ENCODE assay signal across 11 cellular contexts in genomic region chr15:63052961-63053698, GRCh38. TPM values are rescaled to one million over a fixed set of nuclear protein-coding genes. Genes with fewer than 3 reads are reported as not detected.
A peak's percentile ranks its signal among the peaks of the same experiment; 100 is the strongest.
DNase-seq lines count a peak whose midpoint lies in the region; ATAC-seq, FAIRE-seq and TF ChIP-seq lines count a peak whose summit lies in the region.
"Had no signal": no experiment of that assay in that cellular context is flagged by ENCODE, and none has a peak within 500 bp of the region (broad histone marks: within the 10 kb centered on the region; RNA-seq: fewer than 3 reads in every experiment).

No MANE protein-coding gene starts in this region.

- no peaks in the 10 kb centered on the region for H3K27me3 Mint-ChIP-seq in activated CD4-positive, alpha-beta T cell treated with anti-CD3 and anti-CD28 coated beads for 36 hours
- H3K27me3 Mint-ChIP-seq: stimulated activated naive CD8-positive, alpha-beta T cell treated with anti-CD3 and anti-CD28 coated beads, Interleukin-15, Interleukin-2, amounts not matched to agents 100 ng/mL and 50 ng/mL, for 24 hours had no signal

- CTCF ChIA-PET in endothelial cell of umbilical vein (lab: Charles Lee) = interaction anchor here (0.6 to 2.4 kb wide), 6 partner anchors 36 to 337 kb away, joined by 3 to 8 read pairs (median 4); no protein-coding TSS in a partner anchor
- CTCF ChIA-PET in activated CD4-positive, alpha-beta T cell treated with anti-CD3 and anti-CD28 coated beads for 36 hours (lab: Charles Lee) = interaction anchor here (0.6 to 1.0 kb wide), 2 partner anchors 56 to 138 kb away, joined by 3 to 4 read pairs; no protein-coding TSS in a partner anchor

- no peak overlapping the region for H3K27ac Mint-ChIP-seq in activated CD4-positive, alpha-beta T cell treated with anti-CD3 and anti-CD28 coated beads for 36 hours
- H3K27ac Mint-ChIP-seq: stimulated activated naive CD8-positive, alpha-beta T cell treated with anti-CD3 and anti-CD28 coated beads, Interleukin-15, Interleukin-2, amounts not matched to agents 100 ng/mL and 50 ng/mL, for 24 hours had no signal

- H4K20me1 ChIP-seq in endothelial cell of umbilical vein (replicated peaks; ENCODE audit: control insufficient read depth, extremely low read depth, insufficient read depth, low read length) = peaks cover 2% of the 10 kb centered on the region

- H3K9me3 ChIP-seq in endothelial cell of umbilical vein (replicated peaks; ENCODE audit: control insufficient read depth, insufficient read depth, low read length) (no peaks in the 10 kb centered on the region), mesodermal cell (ENCODE audit: control insufficient read depth, low read length) (no peaks in the 10 kb centered on the region)

- H3K9ac ChIP-seq in endothelial cell of umbilical vein (replicated peaks; ENCODE audit: extremely low read depth, insufficient read depth, low read length) = peak overlapping the region; percentile 39

- H3K4me1 ChIP-seq in endothelial cell of umbilical vein (ENCODE audit: control insufficient read depth, extremely low read depth, insufficient read depth, low read length) = peaks cover 60% of the 10 kb centered on the region
- H3K4me1 ChIP-seq in mesodermal cell (ENCODE audit: control insufficient read depth, insufficient read depth, low read length, poor library complexity, severe bottlenecking) = peaks cover 55% of the 10 kb centered on the region

- DNase-seq in NCI-H460 (ENCODE audit: extremely low read depth, low read depth) = peak; percentile 2
- peak; percentile 54 for DNase-seq in endothelial cell of umbilical vein (ENCODE audit: low read depth, low spot score)
- peak; percentile 63 for DNase-seq in ureter (ENCODE audit: low spot score)
- DNase-seq in stimulated activated CD8-positive, alpha-beta memory T cell treated with anti-CD3 and anti-CD28 coated beads, Interleukin-4, amount 100 ng/mL, for 48 hours = no peak
- no peak for DNase-seq in activated CD4-positive, alpha-beta T cell treated with anti-CD3 and anti-CD28 coated beads for 36 hours
- DNase-seq in inferior parietal cortex (ENCODE audit: extremely low spot score) = no peak
- DNase-seq: NCI-H2029 treated with DMSO at 0.1 percent for 48 hours, nucleus accumbens had no signal

- no peaks in the 10 kb centered on the region for H3K9me3 Mint-ChIP-seq in activated CD4-positive, alpha-beta T cell treated with anti-CD3 and anti-CD28 coated beads for 36 hours (ENCODE audit: low read depth)
- H3K9me3 Mint-ChIP-seq: stimulated activated naive CD8-positive, alpha-beta T cell treated with anti-CD3 and anti-CD28 coated beads, Interleukin-15, Interleukin-2, amounts not matched to agents 100 ng/mL and 50 ng/mL, for 24 hours had no signal

- TF ChIP-seq POLR2A in endothelial cell of umbilical vein (IDR thresholded peaks at IDR 0.05; ENCODE audit: low read depth, low read length) = peak; percentile 56

- POLR2A ChIA-PET in endothelial cell of umbilical vein (lab: Charles Lee) = interaction anchor here (0.7 to 2.4 kb wide), 4 partner anchors 8 to 1042 kb away, joined by 3 to 7 read pairs (median 6); partner anchors contain the start of gene TPM1
- POLR2A ChIA-PET in activated CD4-positive, alpha-beta T cell treated with anti-CD3 and anti-CD28 coated beads for 36 hours (lab: Charles Lee) = no interaction called here

- ATAC-seq in esophagus mucosa = no peak
- ATAC-seq in activated CD4-positive, alpha-beta T cell treated with anti-CD3 and anti-CD28 coated beads for 36 hours = no peak

- peak overlapping the region; percentile 52 for H3K4me2 ChIP-seq in endothelial cell of umbilical vein (ENCODE audit: insufficient read depth, low read length)

- peaks cover 6% of the 10 kb centered on the region for H3K36me3 Mint-ChIP-seq in activated CD4-positive, alpha-beta T cell treated with anti-CD3 and anti-CD28 coated beads for 36 hours (ENCODE audit: low read depth)

- H3K36me3 ChIP-seq in endothelial cell of umbilical vein (ENCODE audit: control insufficient read depth in 2 of 2, extremely low read depth in 1 of 2, insufficient read depth in 2 of 2, low read length in 2 of 2) (peaks cover 15 to 16% of the 10 kb centered on the region in 2 experiments), mesodermal cell (ENCODE audit: control insufficient read depth, insufficient read depth, low read length) (peaks cover 84% of the 10 kb centered on the region)

- no peak for TF ChIP-seq CTCF in endothelial cell of umbilical vein (IDR thresholded peaks at IDR 0.05; ENCODE audit: extremely low read depth in 1 of 2, insufficient read depth in 1 of 2, low read depth in 1 of 2, low read length in 2 of 2)

- no peaks in the 10 kb centered on the region for H3K9me1 ChIP-seq in endothelial cell of umbilical vein (replicated peaks; ENCODE audit: control insufficient read depth, extremely low read depth, insufficient read depth, low read length)

- no peak overlapping the region for H3K4me3 Mint-ChIP-seq in activated CD4-positive, alpha-beta T cell treated with anti-CD3 and anti-CD28 coated beads for 36 hours
- H3K4me3 Mint-ChIP-seq: stimulated activated naive CD8-positive, alpha-beta T cell treated with anti-CD3 and anti-CD28 coated beads, Interleukin-15, Interleukin-2, amounts not matched to agents 100 ng/mL and 50 ng/mL, for 24 hours had no signal

- no TSS peak for BruUV-seq in endothelial cell of umbilical vein (replicated peaks; lab: Mats Ljungman, UMichigan)

- 48 to 56% methylated on average over 4 of the region's 7 CpGs for WGBS in mesodermal cell (ENCODE audit: insufficient coverage in 2 of 2), 2 experiments

- no peak overlapping the region for H2AFZ ChIP-seq in endothelial cell of umbilical vein (ENCODE audit: low read depth, low read length)

- no peaks in the 10 kb centered on the region for H3K27me3 ChIP-seq in endothelial cell of umbilical vein (ENCODE audit: control insufficient read depth in 2 of 2, insufficient read depth in 2 of 2, low read length in 2 of 2)

- intact Hi-C loops in endothelial cell of umbilical vein (cut with micrococcal nuclease) = loop anchor here (5.0 kb wide), 1 partner anchor 449 kb away; the partner anchor contains the start of gene USP3
- intact Hi-C loops in activated CD4-positive, alpha-beta T cell treated with anti-CD3 and anti-CD28 coated beads for 36 hours (cut with DNase I, micrococcal nuclease) = no loop called here

- H3K4me3 ChIP-seq in endothelial cell of umbilical vein (replicated peaks in 1 of 3; ENCODE audit: insufficient read depth in 1 of 3, low read depth in 1 of 3, low read length in 3 of 3) (no peak overlapping the region), mesodermal cell (ENCODE audit: extremely low read depth, insufficient read depth, low read length, poor library complexity, severe bottlenecking) (no peak overlapping the region)

- FAIRE-seq in endothelial cell of umbilical vein (lab: Jason Lieb, UNC) = no peak

- H3K27ac ChIP-seq in endothelial cell of umbilical vein (ENCODE audit: insufficient read depth, low read depth, low read length) (peak overlapping the region; percentile 57), mesodermal cell (ENCODE audit: low read depth, low read length, severe bottlenecking) (peak overlapping the region; percentile 85)

- H3K4me1 Mint-ChIP-seq in activated CD4-positive, alpha-beta T cell treated with anti-CD3 and anti-CD28 coated beads for 36 hours = peaks cover 13% of the 10 kb centered on the region

- peaks cover 72% of the 10 kb centered on the region for H3K79me2 ChIP-seq in endothelial cell of umbilical vein (ENCODE audit: control insufficient read depth, insufficient read depth, low read length)

- dilution Hi-C loops in endothelial cell of umbilical vein (cut with MboI; ENCODE audit: extremely low pct_ligation_motif_present, low sequenced_read_pairs) = no loop called here

TF ChIP-seq in endothelial cell of umbilical vein, 7 proteins besides CTCF, POLR2A, EP300 and RAD21:
- TF ChIP-seq GATA2 (IDR thresholded peaks at IDR 0.05; ENCODE audit: insufficient read depth, insufficient read length, low read depth, low read length) (peak; percentile 59), JUN (IDR thresholded peaks at IDR 0.05; ENCODE audit: borderline replicate concordance, insufficient read depth, insufficient read length, low read depth) (no peak), POLR2AphosphoS5 (IDR thresholded peaks at IDR 0.05; ENCODE audit: insufficient read depth, low read depth, low read length) (no peak)
- TF ChIP-seq, protein P1, sequence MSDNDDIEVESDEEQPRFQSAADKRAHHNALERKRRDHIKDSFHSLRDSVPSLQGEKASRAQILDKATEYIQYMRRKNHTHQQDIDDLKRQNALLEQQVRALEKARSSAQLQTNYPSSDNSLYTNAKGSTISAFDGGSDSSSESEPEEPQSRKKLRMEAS (IDR thresholded peaks at IDR 0.05; ENCODE audit: insufficient read depth, insufficient read length) = no peak

RNA-seq across cellular contexts. Expression of gene TPM1, which starts 10.6 kb away (rescaled TPM):
- total RNA-seq in NCI-H460 (2014; rRNA removed; shearing (Covaris generic)) = 34.3 and 36.6 TPM in 2 replicates
- 58.5 and 80.8 TPM in 2 replicates for polyA plus RNA-seq in NCI-H460 (2014; cell fraction: nucleus; rRNA removed)
- total RNA-seq in endothelial cell of umbilical vein = 558 and 678 TPM in 2 replicates
- polyA plus RNA-seq in endothelial cell of umbilical vein = 518 and 528 TPM in 2 replicates
- 740 and 824 TPM in 2 replicates for polyA plus RNA-seq in endothelial cell of umbilical vein (2011; cell fraction: cytosol; rRNA removed)
- 2,079 and 2,156 TPM in 2 replicates for polyA plus RNA-seq in endothelial cell of umbilical vein (2011; cell fraction: nucleus; rRNA removed)
- 679 and 811 TPM in 2 replicates for polyA plus RNA-seq in endothelial cell of umbilical vein (2012)
- polyA minus RNA-seq in endothelial cell of umbilical vein = 828 and 932 TPM in 2 replicates
- polyA minus RNA-seq in endothelial cell of umbilical vein (2011; cell fraction: cytosol; rRNA and poly(A)+ RNA removed) = 30.8 TPM
- 2,251 and 2,264 TPM in 2 replicates for polyA minus RNA-seq in endothelial cell of umbilical vein (2011; cell fraction: nucleus; rRNA and poly(A)+ RNA removed)
- polyA plus RNA-seq in mesodermal cell (2013, experiment 1 of 2) = 1,311 TPM
- polyA plus RNA-seq in mesodermal cell (2013, experiment 2 of 2) = 1,352 TPM
- total RNA-seq in ureter = 737 TPM
- total RNA-seq in esophagus mucosa = 28.3 TPM
- total RNA-seq in activated CD4-positive, alpha-beta T cell treated with anti-CD3 and anti-CD28 coated beads for 36 hours = 1 to 10 TPM; 7.6 to 8.9 TPM

Comparison
In these comparisons a context has a peak if more than half of its experiments do, and no peak if none do; other contexts are left out.
1. DNase-seq: peak in NCI-H460 (single experiment), endothelial cell of umbilical vein (single experiment) and ureter (single experiment); none in stimulated activated CD8-positive, alpha-beta memory T cell treated with anti-CD3 and anti-CD28 coated beads, Interleukin-4, amount 100 ng/mL, for 48 hours (single experiment), activated CD4-positive, alpha-beta T cell treated with anti-CD3 and anti-CD28 coated beads for 36 hours (single experiment) and inferior parietal cortex (single experiment).
2. RNA of gene TPM1, which starts 10.6 kb away (total RNA-seq): 737 TPM in ureter (single experiment) and 558 to 678 TPM in endothelial cell of umbilical vein; 34.3 to 36.6 TPM in NCI-H460, 28.3 TPM in esophagus mucosa (single experiment) and 7.6 to 8.9 TPM in activated CD4-positive, alpha-beta T cell treated with anti-CD3 and anti-CD28 coated beads for 36 hours; every median in the first group is over 10 times any median in the second.